In the genomic region with DNA sequence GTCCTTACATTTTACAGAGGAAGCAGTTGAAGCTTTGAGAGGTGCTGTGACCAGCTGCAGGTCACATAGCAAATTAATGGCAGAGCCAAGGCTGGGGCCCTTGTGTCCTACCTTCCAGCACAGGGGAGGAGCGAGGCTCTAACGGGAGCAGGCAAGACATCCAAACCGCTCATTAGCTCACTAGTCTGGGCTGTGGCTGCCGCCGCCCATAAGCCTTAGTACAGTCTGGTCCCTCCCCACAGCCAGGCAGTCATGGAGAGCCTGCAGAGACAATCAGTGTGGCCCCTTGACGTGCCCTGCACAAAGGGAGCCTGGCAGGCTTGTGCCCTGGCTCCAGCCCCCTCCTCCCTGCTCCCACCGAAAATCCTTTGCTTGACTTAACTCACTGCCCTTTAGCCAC, we compare ENCODE assay signal across 5 cellular contexts. TPM values are rescaled to one million over a fixed set of nuclear protein-coding genes. Genes with fewer than 3 reads are reported as not detected.
"Had no signal": no experiment of that assay in that cellular context is flagged by ENCODE, and none has a peak within 500 bp of the region (broad histone marks: within the 10 kb centered on the region; RNA-seq: fewer than 3 reads in every experiment).

No MANE protein-coding gene starts in this region.

RNA-seq across cellular contexts. Expression of a gene that starts 25.6 kb away (rescaled TPM):
- total RNA-seq: M059J, OCI-LY7, Right ventricle myocardium inferior, SJCRH30, SK-MEL-5 had no signal
